1 cellular context compared by ENCODE assay signal in the genomic region with DNA sequence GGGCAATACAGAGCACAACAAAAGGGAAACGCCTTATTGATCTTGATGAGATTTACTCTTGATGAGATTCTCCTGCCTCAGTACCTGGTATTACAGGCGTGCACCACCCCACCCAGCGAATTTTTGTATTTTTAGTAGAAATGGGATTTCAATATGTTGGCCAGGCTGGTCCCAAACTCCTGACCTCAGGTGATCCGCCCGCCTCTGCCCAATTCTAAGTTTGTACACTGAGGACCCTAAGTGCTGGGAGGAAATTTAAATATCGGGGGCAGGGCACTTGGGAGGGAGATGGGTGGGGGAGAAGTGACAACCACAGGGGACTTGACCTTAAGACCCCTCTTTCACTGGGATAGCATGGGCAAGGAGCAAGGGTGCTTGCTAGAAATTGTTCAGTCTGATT.
TF ChIP-seq lines count a peak whose summit lies in the region.

No MANE protein-coding gene starts in this region.

TF ChIP-seq in GM12878, 131 proteins besides CTCF, POLR2A, EP300 and RAD21:
- TF ChIP-seq RCOR1 (conservative IDR thresholded peaks at IDR 0.05; ENCODE audit: low read depth, low read length): no peak
- TF ChIP-seq BMI1 (IDR thresholded peaks at IDR 0.05; ENCODE audit: borderline replicate concordance): no peak
- TF ChIP-seq, protein P1, sequence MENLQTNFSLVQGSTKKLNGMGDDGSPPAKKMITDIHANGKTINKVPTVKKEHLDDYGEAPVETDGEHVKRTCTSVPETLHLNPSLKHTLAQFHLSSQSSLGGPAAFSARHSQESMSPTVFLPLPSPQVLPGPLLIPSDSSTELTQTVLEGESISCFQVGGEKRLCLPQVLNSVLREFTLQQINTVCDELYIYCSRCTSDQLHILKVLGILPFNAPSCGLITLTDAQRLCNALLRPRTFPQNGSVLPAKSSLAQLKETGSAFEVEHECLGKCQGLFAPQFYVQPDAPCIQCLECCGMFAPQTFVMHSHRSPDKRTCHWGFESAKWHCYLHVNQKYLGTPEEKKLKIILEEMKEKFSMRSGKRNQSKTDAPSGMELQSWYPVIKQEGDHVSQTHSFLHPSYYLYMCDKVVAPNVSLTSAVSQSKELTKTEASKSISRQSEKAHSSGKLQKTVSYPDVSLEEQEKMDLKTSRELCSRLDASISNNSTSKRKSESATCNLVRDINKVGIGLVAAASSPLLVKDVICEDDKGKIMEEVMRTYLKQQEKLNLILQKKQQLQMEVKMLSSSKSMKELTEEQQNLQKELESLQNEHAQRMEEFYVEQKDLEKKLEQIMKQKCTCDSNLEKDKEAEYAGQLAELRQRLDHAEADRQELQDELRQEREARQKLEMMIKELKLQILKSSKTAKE (IDR thresholded peaks at IDR 0.05; ENCODE audit: low read depth, poor library complexity, severe bottlenecking): no peak
- TF ChIP-seq, protein P2, sequence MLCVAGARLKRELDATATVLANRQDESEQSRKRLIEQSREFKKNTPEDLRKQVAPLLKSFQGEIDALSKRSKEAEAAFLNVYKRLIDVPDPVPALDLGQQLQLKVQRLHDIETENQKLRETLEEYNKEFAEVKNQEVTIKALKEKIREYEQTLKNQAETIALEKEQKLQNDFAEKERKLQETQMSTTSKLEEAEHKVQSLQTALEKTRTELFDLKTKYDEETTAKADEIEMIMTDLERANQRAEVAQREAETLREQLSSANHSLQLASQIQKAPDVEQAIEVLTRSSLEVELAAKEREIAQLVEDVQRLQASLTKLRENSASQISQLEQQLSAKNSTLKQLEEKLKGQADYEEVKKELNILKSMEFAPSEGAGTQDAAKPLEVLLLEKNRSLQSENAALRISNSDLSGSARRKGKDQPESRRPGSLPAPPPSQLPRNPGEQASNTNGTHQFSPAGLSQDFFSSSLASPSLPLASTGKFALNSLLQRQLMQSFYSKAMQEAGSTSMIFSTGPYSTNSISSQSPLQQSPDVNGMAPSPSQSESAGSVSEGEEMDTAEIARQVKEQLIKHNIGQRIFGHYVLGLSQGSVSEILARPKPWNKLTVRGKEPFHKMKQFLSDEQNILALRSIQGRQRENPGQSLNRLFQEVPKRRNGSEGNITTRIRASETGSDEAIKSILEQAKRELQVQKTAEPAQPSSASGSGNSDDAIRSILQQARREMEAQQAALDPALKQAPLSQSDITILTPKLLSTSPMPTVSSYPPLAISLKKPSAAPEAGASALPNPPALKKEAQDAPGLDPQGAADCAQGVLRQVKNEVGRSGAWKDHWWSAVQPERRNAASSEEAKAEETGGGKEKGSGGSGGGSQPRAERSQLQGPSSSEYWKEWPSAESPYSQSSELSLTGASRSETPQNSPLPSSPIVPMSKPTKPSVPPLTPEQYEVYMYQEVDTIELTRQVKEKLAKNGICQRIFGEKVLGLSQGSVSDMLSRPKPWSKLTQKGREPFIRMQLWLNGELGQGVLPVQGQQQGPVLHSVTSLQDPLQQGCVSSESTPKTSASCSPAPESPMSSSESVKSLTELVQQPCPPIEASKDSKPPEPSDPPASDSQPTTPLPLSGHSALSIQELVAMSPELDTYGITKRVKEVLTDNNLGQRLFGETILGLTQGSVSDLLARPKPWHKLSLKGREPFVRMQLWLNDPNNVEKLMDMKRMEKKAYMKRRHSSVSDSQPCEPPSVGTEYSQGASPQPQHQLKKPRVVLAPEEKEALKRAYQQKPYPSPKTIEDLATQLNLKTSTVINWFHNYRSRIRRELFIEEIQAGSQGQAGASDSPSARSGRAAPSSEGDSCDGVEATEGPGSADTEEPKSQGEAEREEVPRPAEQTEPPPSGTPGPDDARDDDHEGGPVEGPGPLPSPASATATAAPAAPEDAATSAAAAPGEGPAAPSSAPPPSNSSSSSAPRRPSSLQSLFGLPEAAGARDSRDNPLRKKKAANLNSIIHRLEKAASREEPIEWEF (IDR thresholded peaks at IDR 0.05; ENCODE audit: insufficient replicate concordance, low read depth, low read length): no peak
- no peak for TF ChIP-seq BHLHE40 (IDR thresholded peaks at IDR 0.05; ENCODE audit: borderline replicate concordance in 1 of 2, low read depth in 2 of 2, low read length in 1 of 2)
- no peak for TF ChIP-seq MXI1 (IDR thresholded peaks at IDR 0.05; ENCODE audit: low read depth, low read length)
- no peak for TF ChIP-seq SMAD5 (IDR thresholded peaks at IDR 0.05; ENCODE audit: low read depth)
- no peak for TF ChIP-seq NR2C2 (IDR thresholded peaks at IDR 0.05; ENCODE audit: borderline replicate concordance, control insufficient read depth, insufficient read length, low read depth)
- no peak for TF ChIP-seq GATAD2B (conservative IDR thresholded peaks at IDR 0.05; ENCODE audit: low read depth)
- TF ChIP-seq KLF5 (IDR thresholded peaks at IDR 0.05; ENCODE audit: partially characterized antibody): no peak
- TF ChIP-seq JUND (IDR thresholded peaks at IDR 0.05; ENCODE audit: low read depth, low read length): no peak
- TF ChIP-seq ESRRA (IDR thresholded peaks at IDR 0.05; ENCODE audit: low read length): no peak
- no peak for TF ChIP-seq CBFB (IDR thresholded peaks at IDR 0.05; ENCODE audit: low read depth)
- no peak for TF ChIP-seq NR2C1 (IDR thresholded peaks at IDR 0.05)
